Comparison of ENCODE assay signal across 15 cellular contexts in genomic region chr1:200378096-200378495, GRCh38. TPM values are rescaled to one million over a fixed set of nuclear protein-coding genes. Genes with fewer than 3 reads are reported as not detected.
DNase-seq lines count a peak whose midpoint lies in the region; ATAC-seq, FAIRE-seq and TF ChIP-seq lines count a peak whose summit lies in the region.
"Had no signal": no experiment of that assay in that cellular context is flagged by ENCODE, and none has a peak within 500 bp of the region (broad histone marks: within the 10 kb centered on the region; RNA-seq: fewer than 3 reads in every experiment).

No MANE protein-coding gene starts in this region.

- POLR2A ChIA-PET in A549 (lab: Yijun Ruan, JAX) (interaction anchor here (1.3 kb wide), 2 partner anchors 12 to 32 kb away, joined by 3 to 5 read pairs; partner anchors contain the start of gene ZNF281), PC-3 (lab: Charles Lee; ENCODE audit: unreplicated experiment) (no interaction called here)

- H3K79me2 ChIP-seq in PC-3 (ENCODE audit: low read length), result no peaks in the 10 kb centered on the region

- H3K9me3 Mint-ChIP-seq in chondrocyte (ENCODE audit: low read depth), result no peaks in the 10 kb centered on the region
- no peaks in the 10 kb centered on the region for H3K9me3 Mint-ChIP-seq in activated naive CD4-positive, alpha-beta T cell treated with anti-CD3 and anti-CD28 coated beads, Interleukin-2, amount 10 ng/mL, durations not matched to agents 7 days and 5 days
- peaks cover 8% of the 10 kb centered on the region for H3K9me3 Mint-ChIP-seq in Calu3 (ENCODE audit: low read depth, unreplicated experiment)
- H3K9me3 Mint-ChIP-seq: CD14-positive monocyte had no signal

- H4K20me1 ChIP-seq in PC-3 (ENCODE audit: low read length), result no peaks in the 10 kb centered on the region

- peak overlapping the region; percentile 88 to 95 for H3K27ac ChIP-seq in A549
- 0 out of 2 replicates have a peak overlapping the region, but pooled peaks have one; percentile 73 for H3K27ac ChIP-seq in PC-3 (ENCODE audit: low read length)
- H3K27ac ChIP-seq: KMS-11, SJCRH30 had no signal

- H3K4me3 Mint-ChIP-seq in chondrocyte (ENCODE audit: unreplicated experiment) (no peak overlapping the region), Calu3 (ENCODE audit: low read depth, unreplicated experiment) (no peak overlapping the region)
- H3K4me3 Mint-ChIP-seq in activated naive CD4-positive, alpha-beta T cell treated with anti-CD3 and anti-CD28 coated beads, Interleukin-2, amount 10 ng/mL, durations not matched to agents 7 days and 5 days, result no peak overlapping the region
- H3K4me3 Mint-ChIP-seq: CD14-positive monocyte had no signal

- WGBS in A549 (ENCODE audit: missing lambda C conversion rate), result 50% methylated on average over 1 of the region's 1 CpG

- peaks cover 83% of the 10 kb centered on the region for H3K4me1 Mint-ChIP-seq in chondrocyte (ENCODE audit: low read depth)
- peaks cover 2% of the 10 kb centered on the region for H3K4me1 Mint-ChIP-seq in activated naive CD4-positive, alpha-beta T cell treated with anti-CD3 and anti-CD28 coated beads, Interleukin-2, amount 10 ng/mL, durations not matched to agents 7 days and 5 days
- peaks cover 61% of the 10 kb centered on the region for H3K4me1 Mint-ChIP-seq in Calu3 (ENCODE audit: low read depth, unreplicated experiment)

- BruUV-seq in PC-3 (replicated peaks; lab: Mats Ljungman, UMichigan) (no TSS peak), Calu3 (replicated peaks; lab: Mats Ljungman, UMichigan) (no TSS peak)

- DNase-seq in A549 (ENCODE audit: low read depth in 1 of 2, low spot score in 1 of 2) (no peak), GM19239 (ENCODE audit: insufficient read length, low spot score) (no peak), PC-3 (no peak), chondrocyte (ENCODE audit: low spot score) (no peak), SKM-1 treated with dmso at 0.1 percent for 144 hours (lab: John Stamatoyannopoulos, UW; ENCODE audit: unreplicated experiment) (no peak), Calu3 (no peak), dermis blood vessel endothelial cell (no peak)
- DNase-seq in activated naive CD4-positive, alpha-beta T cell treated with anti-CD3 and anti-CD28 coated beads, Interleukin-2, amount 10 ng/mL, durations not matched to agents 7 days and 5 days, result no peak
- DNase-seq: HCEC 1CT, NCI-H1048, NCI-H146, NCI-H510A, SJCRH30 had no signal

- no peak overlapping the region for H3K4me3 ChIP-seq in A549
- H3K4me3 ChIP-seq in PC-3 (ENCODE audit: low read length), result no peak overlapping the region
- H3K4me3 ChIP-seq: SJCRH30 had no signal

- intact Hi-C loops in PC-3 (cut with micrococcal nuclease) (loop anchor here (2.0 kb wide), 1 partner anchor 33 kb away; the partner anchor contains the start of gene ZNF281), Calu3 (cut with micrococcal nuclease; ENCODE audit: unreplicated experiment) (loop anchor here (5.0 kb wide), 1 partner anchor 34 kb away; the partner anchor contains the start of gene ZNF281)

- H3K36me3 ChIP-seq in PC-3 (ENCODE audit: low read depth, low read length), result no peaks in the 10 kb centered on the region
- H3K36me3 ChIP-seq: SJCRH30 had no signal

- no peaks in the 10 kb centered on the region for H3K9me3 ChIP-seq in A549
- no peaks in the 10 kb centered on the region for H3K9me3 ChIP-seq in PC-3 (ENCODE audit: low read length)
- H3K9me3 ChIP-seq: SJCRH30 had no signal

- H3K9ac ChIP-seq in PC-3 (ENCODE audit: low read length), result no peak overlapping the region
- H3K9ac ChIP-seq: KMS-11 had no signal

- TF ChIP-seq POLR2A in A549 (IDR thresholded peaks at IDR 0.05; ENCODE audit: low read length), result no peak

- no peaks in the 10 kb centered on the region for H3K27me3 Mint-ChIP-seq in chondrocyte (ENCODE audit: low read depth)
- no peaks in the 10 kb centered on the region for H3K27me3 Mint-ChIP-seq in activated naive CD4-positive, alpha-beta T cell treated with anti-CD3 and anti-CD28 coated beads, Interleukin-2, amount 10 ng/mL, durations not matched to agents 7 days and 5 days
- no peaks in the 10 kb centered on the region for H3K27me3 Mint-ChIP-seq in Calu3 (ENCODE audit: unreplicated experiment)

- CTCF ChIA-PET in A549 (lab: Yijun Ruan, JAX) (interaction anchor here (0.9 to 1.0 kb wide), 2 partner anchors 111 to 348 kb away, joined by 3 read pairs; no protein-coding TSS in a partner anchor), PC-3 (lab: Charles Lee) (no interaction called here), Calu3 (lab: Charles Lee) (no interaction called here)
- CTCF ChIA-PET in activated naive CD4-positive, alpha-beta T cell treated with anti-CD3 and anti-CD28 coated beads, Interleukin-2, amount 10 ng/mL, durations not matched to agents 7 days and 5 days (lab: Charles Lee), result no interaction called here

- no peak for FAIRE-seq in A549 (lab: Jason Lieb, UNC)
- FAIRE-seq in GM19239 (lab: Jason Lieb, UNC), result peak; percentile 11

- H3K27ac Mint-ChIP-seq in chondrocyte (ENCODE audit: unreplicated experiment), result peak overlapping the region; percentile 18
- H3K27ac Mint-ChIP-seq in activated naive CD4-positive, alpha-beta T cell treated with anti-CD3 and anti-CD28 coated beads, Interleukin-2, amount 10 ng/mL, durations not matched to agents 7 days and 5 days, result no peak overlapping the region
- no peak overlapping the region for H3K27ac Mint-ChIP-seq in Calu3 (ENCODE audit: unreplicated experiment)
- H3K27ac Mint-ChIP-seq: CD14-positive monocyte had no signal

- H3K4me2 ChIP-seq in A549 (peak overlapping the region; percentile 80), PC-3 (ENCODE audit: low read length) (no peak overlapping the region)
- H3K4me2 ChIP-seq: KMS-11 had no signal

- H2AFZ ChIP-seq in PC-3 (ENCODE audit: low read length), result no peak overlapping the region

- H3F3A ChIP-seq in PC-3 (ENCODE audit: low read length, unreplicated experiment), result peaks cover 20% of the 10 kb centered on the region

- H3K9me2 ChIP-seq in PC-3 (replicated peaks; ENCODE audit: low read length), result no peaks in the 10 kb centered on the region

- H3K4me1 ChIP-seq in A549 (peaks cover 94% of the 10 kb centered on the region), PC-3 (ENCODE audit: insufficient read depth, low read length) (peaks cover 63% of the 10 kb centered on the region)
- H3K4me1 ChIP-seq: SJCRH30 had no signal

- TF ChIP-seq CTCF in A549 (IDR thresholded peaks at IDR 0.05), result no peak
- no peak for TF ChIP-seq CTCF in PC-3 (conservative IDR thresholded peaks at IDR 0.05; ENCODE audit: low read depth, low read length)
- no peak for TF ChIP-seq CTCF in chondrocyte (IDR thresholded peaks at IDR 0.05)
- TF ChIP-seq CTCF in Calu3 (IDR thresholded peaks at IDR 0.05; ENCODE audit: unreplicated experiment), result no peak

- H3K27me3 ChIP-seq in PC-3 (ENCODE audit: low read length), result no peaks in the 10 kb centered on the region
- H3K27me3 ChIP-seq: SJCRH30 had no signal

- no peak for TF ChIP-seq EP300 in A549 (IDR thresholded peaks at IDR 0.05)

- ATAC-seq in A549 (no peak), PC-3 (no peak)

- TF ChIP-seq RAD21 in A549 (conservative IDR thresholded peaks at IDR 0.05 in 1 of 2, IDR thresholded peaks at IDR 0.05 in 1 of 2), result no peak

- H3K36me3 Mint-ChIP-seq in chondrocyte (ENCODE audit: low read depth), result no peaks in the 10 kb centered on the region
- no peaks in the 10 kb centered on the region for H3K36me3 Mint-ChIP-seq in activated naive CD4-positive, alpha-beta T cell treated with anti-CD3 and anti-CD28 coated beads, Interleukin-2, amount 10 ng/mL, durations not matched to agents 7 days and 5 days
- H3K36me3 Mint-ChIP-seq in Calu3 (ENCODE audit: insufficient read depth, unreplicated experiment), result no peaks in the 10 kb centered on the region
- H3K36me3 Mint-ChIP-seq: CD14-positive monocyte had no signal

TF ChIP-seq in A549, 52 proteins besides CTCF, POLR2A, EP300 and RAD21:
- TF ChIP-seq HEYL (CRISPR knock-in tag; IDR thresholded peaks at IDR 0.05), result no peak
- peak; percentile 78 for TF ChIP-seq MAFK (IDR thresholded peaks at IDR 0.05; ENCODE audit: partially characterized antibody)
- no peak for TF ChIP-seq CBX8 (IDR thresholded peaks at IDR 0.05)

RNA-seq across cellular contexts. Expression of gene ZNF281, which starts 31.7 kb away (rescaled TPM):
- polyA plus RNA-seq in A549 (2011; rRNA removed) (39.1 and 40.8 TPM in 2 replicates), A549 (2017; fragmentation: RNase III; extraction: RNeasy Plus Mini Kit Qiagen cat#74134 plus additional on column Dnase treatment) (30.8 to 33.7 TPM (median 31.5 TPM) in 3 replicates)
- polyA plus RNA-seq in A549 (2012; cell fraction: cytosol; rRNA removed), result 4.9 and 6.4 TPM in 2 replicates
- polyA plus RNA-seq in A549 (2012; cell fraction: nucleus; rRNA removed), result 6.6 and 7.5 TPM in 2 replicates
- polyA minus RNA-seq in A549 (2011; rRNA and poly(A)+ RNA removed), result 40.1 and 40.2 TPM in 2 replicates
- total RNA-seq in PC-3 (2014; rRNA removed) (23.3 and 26.6 TPM in 2 replicates), chondrocyte (34.2 to 37.3 TPM (median 34.9 TPM) in 3 replicates), Calu3 (2022) (25.8 and 26.5 TPM in 2 replicates), dermis blood vessel endothelial cell (23.5 TPM in 2 replicates)
